In genomic region chr14:104826858-104827172, GRCh38 we compare ENCODE assay signal across 8 cellular contexts. TPM values are rescaled to one million over a fixed set of nuclear protein-coding genes. Genes with fewer than 3 reads are reported as not detected.
DNase-seq lines count a peak whose midpoint lies in the region; ATAC-seq, FAIRE-seq and TF ChIP-seq lines count a peak whose summit lies in the region.

No MANE protein-coding gene starts in this region.

- H3K9ac ChIP-seq in HepG2 (ENCODE audit: insufficient read depth, low read depth, low read length) = peak overlapping the region; percentile 61

- BruUV-seq in HepG2 (replicated peaks; lab: Mats Ljungman, UMichigan) = no TSS peak

- no peak for FAIRE-seq in HepG2 (lab: Jason Lieb, UNC)

- CTCF ChIA-PET in activated CD4-positive, alpha-beta T cell treated with anti-CD3 and anti-CD28 coated beads for 36 hours (lab: Charles Lee) = interaction anchor here (0.9 to 2.4 kb wide), 9 partner anchors 8 to 355 kb away, joined by 3 to 26 read pairs (median 5); no protein-coding TSS in a partner anchor
- CTCF ChIA-PET in HepG2 (lab: Yijun Ruan, JAX; ENCODE audit: low intra/inter-chr PET ratio, low total read pairs) = interaction anchor here (0.7 to 3.0 kb wide), 3 partner anchors 26 to 58 kb away, joined by 3 to 10 read pairs (median 4); partner anchors contain the start of gene ZBTB42

- ATAC-seq in activated CD4-positive, alpha-beta T cell treated with anti-CD3 and anti-CD28 coated beads for 36 hours = no peak
- no peak for ATAC-seq in HepG2
- ATAC-seq in HG03439 (IDR thresholded peaks at IDR 0.05; ENCODE audit: unreplicated experiment) = no peak

- H2AFZ ChIP-seq in HepG2 (ENCODE audit: low read length) = no peak overlapping the region

- no peaks in the 10 kb centered on the region for H3K36me3 ChIP-seq in HepG2 (replicated peaks in 1 of 2; ENCODE audit: control insufficient read depth in 1 of 2, insufficient read depth in 2 of 2, low read length in 2 of 2)
- no peaks in the 10 kb centered on the region for H3K36me3 ChIP-seq in suprapubic skin

- H3K27ac ChIP-seq in HepG2 (ENCODE audit: extremely low read length, insufficient read depth, low read length) (peak overlapping the region; percentile 56), suprapubic skin (no peak overlapping the region)

- in situ Hi-C loops in HepG2 (cut with HindIII; ENCODE audit: extremely low pct_ligation_motif_present, low pct_unique_long_range_greater_than_20kb) = loop anchor here (5.0 to 10.0 kb wide), 2 partner anchors 40 to 172 kb away; partner anchors contain the start of gene CEP170B

- no peaks in the 10 kb centered on the region for H3K79me2 ChIP-seq in HepG2 (ENCODE audit: insufficient read depth, low read length)

- H3K4me3 ChIP-seq in HepG2 (replicated peaks in 1 of 3; ENCODE audit: insufficient read depth in 1 of 3, low read depth in 2 of 3, low read length in 3 of 3) (peak overlapping the region; percentile 66 to 82 (median 77)), suprapubic skin (peak overlapping the region; percentile 71)

- POLR2A ChIA-PET in activated CD4-positive, alpha-beta T cell treated with anti-CD3 and anti-CD28 coated beads for 36 hours (lab: Charles Lee) = interaction anchor here (1.2 kb wide), 1 partner anchor 56 kb away, joined by 4 read pairs; no protein-coding TSS in a partner anchor
- POLR2A ChIA-PET in HepG2 (lab: Yijun Ruan, JAX) = interaction anchor here (1.0 to 2.8 kb wide), 11 partner anchors 20 to 161 kb away, joined by 3 to 36 read pairs (median 4); partner anchors contain the start of genes CEP170B, SIVA1 and ZBTB42

- peak in 1 of 2 experiments; percentile 43; a peak in 2 of 4 replicates for TF ChIP-seq POLR2A in HepG2 (IDR thresholded peaks at IDR 0.05; ENCODE audit: insufficient read depth in 1 of 2, low read depth in 2 of 2, low read length in 2 of 2)
- TF ChIP-seq POLR2A in suprapubic skin (IDR thresholded peaks at IDR 0.05) = no peak

- peak overlapping the region; percentile 52 for H3K4me3 Mint-ChIP-seq in activated CD4-positive, alpha-beta T cell treated with anti-CD3 and anti-CD28 coated beads for 36 hours

- no peak for DNase-seq in activated CD4-positive, alpha-beta T cell treated with anti-CD3 and anti-CD28 coated beads for 36 hours
- DNase-seq in activated CD4-positive, alpha-beta T cell treated with anti-CD3 and anti-CD28 coated beads, Interleukin-2, amount 50 U/mL, for 4 hours = no peak
- peak; percentile 33 for DNase-seq in astrocyte of the hippocampus (ENCODE audit: low read depth, low spot score)
- no peak for DNase-seq in HepG2 (ENCODE audit: low spot score)
- DNase-seq in suprapubic skin (ENCODE audit: low spot score in 2 of 2) = no peak
- DNase-seq in NCI-H1436 (lab: John Stamatoyannopoulos, UW) = no peak
- DNase-seq in NCI-H2107 treated with DMSO at 0.1 percent for 48 hours (lab: John Stamatoyannopoulos, UW; ENCODE audit: unreplicated experiment) = no peak

- no peaks in the 10 kb centered on the region for H4K20me1 ChIP-seq in HepG2 (ENCODE audit: insufficient read depth, low read length)

- peaks cover 13% of the 10 kb centered on the region for H3K27me3 Mint-ChIP-seq in activated CD4-positive, alpha-beta T cell treated with anti-CD3 and anti-CD28 coated beads for 36 hours

- intact Hi-C loops in activated CD4-positive, alpha-beta T cell treated with anti-CD3 and anti-CD28 coated beads for 36 hours (cut with DNase I, micrococcal nuclease) = loop anchor here (1.0 to 2.0 kb wide), 13 partner anchors 27 to 664 kb away; partner anchors contain the start of genes ADSS1 (in 1 of the 2), AKT1 (in 1 of the 2), BRF1 (in 1 of the 2) and CDCA4 (in 1 of the 2)
- intact Hi-C loops in HepG2 (cut with micrococcal nuclease; ENCODE audit: unreplicated experiment) = loop anchor here (2.0 kb wide), 1 partner anchor 38 kb away; the partner anchor contains the start of gene CEP170B

- H3K4me2 ChIP-seq in HepG2 (ENCODE audit: low read depth, low read length) = peak overlapping the region; percentile 95

- H3K4me1 ChIP-seq in HepG2 (ENCODE audit: insufficient read depth, low read length) (peaks cover 24% of the 10 kb centered on the region), suprapubic skin (peaks cover 23% of the 10 kb centered on the region)

- TF ChIP-seq EP300 in HepG2 (IDR thresholded peaks at IDR 0.05; ENCODE audit: low read depth in 2 of 2, low read length in 2 of 2) = no peak
- no peak for TF ChIP-seq EP300 in HepG2 (CRISPR knock-in tag; IDR thresholded peaks at IDR 0.05; ENCODE audit: borderline replicate concordance)
- TF ChIP-seq EP300 in suprapubic skin (IDR thresholded peaks at IDR 0.05) = no peak

- H3K9me3 ChIP-seq in HepG2 (ENCODE audit: low read length) (no peaks in the 10 kb centered on the region), suprapubic skin (no peaks in the 10 kb centered on the region)

- no peak for TF ChIP-seq RAD21 in HepG2 (CRISPR knock-in tag; IDR thresholded peaks at IDR 0.05)

- H3K27ac Mint-ChIP-seq in activated CD4-positive, alpha-beta T cell treated with anti-CD3 and anti-CD28 coated beads for 36 hours = no peak overlapping the region

- TF ChIP-seq CTCF in HepG2 (CRISPR knock-in tag; IDR thresholded peaks at IDR 0.05) (no peak), suprapubic skin (IDR thresholded peaks at IDR 0.05) (no peak)

- under 1% methylated on average over 10 of the region's 27 CpGs for WGBS in HepG2 (ENCODE audit: low lambda C conversion rate)
- 0% methylated on average over 8 of the region's 27 CpGs for WGBS in suprapubic skin

- peaks cover 6% of the 10 kb centered on the region for H3K9me3 Mint-ChIP-seq in activated CD4-positive, alpha-beta T cell treated with anti-CD3 and anti-CD28 coated beads for 36 hours (ENCODE audit: low read depth)

- no peaks in the 10 kb centered on the region for H3K36me3 Mint-ChIP-seq in activated CD4-positive, alpha-beta T cell treated with anti-CD3 and anti-CD28 coated beads for 36 hours (ENCODE audit: low read depth)

- H3K4me1 Mint-ChIP-seq in activated CD4-positive, alpha-beta T cell treated with anti-CD3 and anti-CD28 coated beads for 36 hours = peaks cover 13% of the 10 kb centered on the region

- no peaks in the 10 kb centered on the region; a peak in 1 of 5 replicates for H3K27me3 ChIP-seq in HepG2 (ENCODE audit: control insufficient read depth in 1 of 2, insufficient read depth in 2 of 2, low read length in 2 of 2)
- H3K27me3 ChIP-seq in suprapubic skin = no peaks in the 10 kb centered on the region

RNA-seq across cellular contexts. Expression of gene ZBTB42, which starts 25.9 kb away (rescaled TPM):
- 1 to 10 TPM; 1.5 to 2.0 TPM for total RNA-seq in activated CD4-positive, alpha-beta T cell treated with anti-CD3 and anti-CD28 coated beads for 36 hours
- total RNA-seq in HepG2 (2016; rRNA removed; fragmentation: Illumina TruSeq; extraction: Trizol) (3.2 and 4.2 TPM in 2 replicates), suprapubic skin (1 to 10 TPM; 3.7 to 9.8 (median 7.8) TPM)
- 1.2 and 1.6 TPM in 2 replicates for total RNA-seq in HepG2 (2016; cell fraction: cytosol; rRNA removed; fragmentation: Illumina TruSeq; extraction: Trizol; ENCODE audit: low read depth)
- 2.4 and 3.9 TPM in 2 replicates for total RNA-seq in HepG2 (2016; cell fraction: insoluble cytoplasmic fraction; rRNA removed; fragmentation: Illumina TruSeq; extraction: Trizol)
- total RNA-seq in HepG2 (2016; cell fraction: membrane; rRNA removed; fragmentation: Illumina TruSeq; extraction: Trizol) = 4.3 and 4.4 TPM in 2 replicates
- 3.6 and 4.2 TPM in 2 replicates for total RNA-seq in HepG2 (2016; cell fraction: nucleus; rRNA removed; fragmentation: Illumina TruSeq; extraction: Trizol)
- 2.8 and 4.0 TPM in 2 replicates for polyA plus RNA-seq in HepG2 (2011; rRNA removed)
- 3.7 and 4.3 TPM in 2 replicates for polyA plus RNA-seq in HepG2 (2011; cell fraction: cytosol; rRNA removed)
- 7.2 and 7.5 TPM in 2 replicates for polyA plus RNA-seq in HepG2 (2011; cell fraction: nucleus; rRNA removed)
- 3.6 and 4.3 TPM in 2 replicates for polyA plus RNA-seq in HepG2 (2012)
- 1.0 and 1.1 TPM in 2 replicates for polyA plus RNA-seq in HepG2 (2016; cell fraction: cytosol; fragmentation: Illumina TruSeq; extraction: Trizol; ENCODE audit: low read depth)
- 2.3 and 2.7 TPM in 2 replicates for polyA plus RNA-seq in HepG2 (2016; cell fraction: insoluble cytoplasmic fraction; fragmentation: Illumina TruSeq; extraction: Trizol; ENCODE audit: low read depth)
- 3.4 and 3.5 TPM in 2 replicates for polyA plus RNA-seq in HepG2 (2016; cell fraction: membrane; fragmentation: Illumina TruSeq; extraction: Trizol; ENCODE audit: low read depth)
- 2.8 and 3.1 TPM in 2 replicates for polyA plus RNA-seq in HepG2 (2016; cell fraction: nucleus; fragmentation: Illumina TruSeq; extraction: Trizol; ENCODE audit: insufficient read depth, low read depth)
- 6.6 and 17.0 TPM in 2 replicates for polyA minus RNA-seq in HepG2 (2011; rRNA and poly(A)+ RNA removed; ENCODE audit: low replicate concordance)
- 6.2 and 8.1 TPM in 2 replicates for polyA minus RNA-seq in HepG2 (2011; cell fraction: cytosol; rRNA and poly(A)+ RNA removed)
- 8.2 TPM in 2 replicates for polyA minus RNA-seq in HepG2 (2011; cell fraction: nucleus; rRNA and poly(A)+ RNA removed)

RNA-seq across cellular contexts. Expression of gene AKT1, which starts 31.3 kb away (rescaled TPM):
- 100 to 1,000 TPM; 110 to 126 TPM for total RNA-seq in activated CD4-positive, alpha-beta T cell treated with anti-CD3 and anti-CD28 coated beads for 36 hours
- total RNA-seq in HepG2 (2016; rRNA removed; fragmentation: Illumina TruSeq; extraction: Trizol) (85.7 and 96.2 TPM in 2 replicates), suprapubic skin (10 to 100 TPM; 63.1 to 77.6 (median 70.4) TPM)
- 66.8 and 84.2 TPM in 2 replicates for total RNA-seq in HepG2 (2016; cell fraction: cytosol; rRNA removed; fragmentation: Illumina TruSeq; extraction: Trizol; ENCODE audit: low read depth)
- 76.8 and 97.9 TPM in 2 replicates for total RNA-seq in HepG2 (2016; cell fraction: insoluble cytoplasmic fraction; rRNA removed; fragmentation: Illumina TruSeq; extraction: Trizol)
- total RNA-seq in HepG2 (2016; cell fraction: membrane; rRNA removed; fragmentation: Illumina TruSeq; extraction: Trizol) = 171 and 190 TPM in 2 replicates
- 48.2 and 57.1 TPM in 2 replicates for total RNA-seq in HepG2 (2016; cell fraction: nucleus; rRNA removed; fragmentation: Illumina TruSeq; extraction: Trizol)
- polyA plus RNA-seq in HepG2 (2011; rRNA removed) = 116 and 135 TPM in 2 replicates
- polyA plus RNA-seq in HepG2 (2011; cell fraction: cytosol; rRNA removed) = 114 and 136 TPM in 2 replicates
- polyA plus RNA-seq in HepG2 (2011; cell fraction: nucleus; rRNA removed) = 362 and 435 TPM in 2 replicates
- 58.6 and 80.7 TPM in 2 replicates for polyA plus RNA-seq in HepG2 (2012)
- 81.6 and 107 TPM in 2 replicates for polyA plus RNA-seq in HepG2 (2016; cell fraction: cytosol; fragmentation: Illumina TruSeq; extraction: Trizol; ENCODE audit: low read depth)
- 105 and 119 TPM in 2 replicates for polyA plus RNA-seq in HepG2 (2016; cell fraction: insoluble cytoplasmic fraction; fragmentation: Illumina TruSeq; extraction: Trizol; ENCODE audit: low read depth)
- polyA plus RNA-seq in HepG2 (2016; cell fraction: membrane; fragmentation: Illumina TruSeq; extraction: Trizol; ENCODE audit: low read depth) = 182 and 194 TPM in 2 replicates
- polyA plus RNA-seq in HepG2 (2016; cell fraction: nucleus; fragmentation: Illumina TruSeq; extraction: Trizol; ENCODE audit: insufficient read depth, low read depth) = 146 and 159 TPM in 2 replicates
- polyA minus RNA-seq in HepG2 (2011; rRNA and poly(A)+ RNA removed; ENCODE audit: low replicate concordance) = 159 and 183 TPM in 2 replicates
- polyA minus RNA-seq in HepG2 (2011; cell fraction: cytosol; rRNA and poly(A)+ RNA removed) = 76.1 and 78.3 TPM in 2 replicates
- polyA minus RNA-seq in HepG2 (2011; cell fraction: nucleus; rRNA and poly(A)+ RNA removed) = 46.7 and 48.0 TPM in 2 replicates

RNA-seq across cellular contexts. Expression of gene CEP170B, which starts 38.3 kb away (rescaled TPM):
- total RNA-seq in activated CD4-positive, alpha-beta T cell treated with anti-CD3 and anti-CD28 coated beads for 36 hours = 1 to 10 TPM; 3.9 to 4.0 TPM
- 4.4 and 8.8 TPM in 2 replicates for total RNA-seq in HepG2 (2016; rRNA removed; fragmentation: Illumina TruSeq; extraction: Trizol)
- total RNA-seq in HepG2 (2016; cell fraction: cytosol; rRNA removed; fragmentation: Illumina TruSeq; extraction: Trizol; ENCODE audit: low read depth) = 1.9 and 3.8 TPM in 2 replicates
- 3.5 and 8.9 TPM in 2 replicates for total RNA-seq in HepG2 (2016; cell fraction: insoluble cytoplasmic fraction; rRNA removed; fragmentation: Illumina TruSeq; extraction: Trizol)
- 2.8 and 3.2 TPM in 2 replicates for total RNA-seq in HepG2 (2016; cell fraction: membrane; rRNA removed; fragmentation: Illumina TruSeq; extraction: Trizol)
- 7.2 and 8.8 TPM in 2 replicates for total RNA-seq in HepG2 (2016; cell fraction: nucleus; rRNA removed; fragmentation: Illumina TruSeq; extraction: Trizol)
- polyA plus RNA-seq in HepG2 (2011; rRNA removed) = 4.3 and 6.2 TPM in 2 replicates
- 3.5 and 4.9 TPM in 2 replicates for polyA plus RNA-seq in HepG2 (2011; cell fraction: cytosol; rRNA removed)
- 25.2 and 37.7 TPM in 2 replicates for polyA plus RNA-seq in HepG2 (2011; cell fraction: nucleus; rRNA removed)
- 7.4 and 10.5 TPM in 2 replicates for polyA plus RNA-seq in HepG2 (2012)
- polyA plus RNA-seq in HepG2 (2016; cell fraction: cytosol; fragmentation: Illumina TruSeq; extraction: Trizol; ENCODE audit: low read depth) = 0.50 and 0.58 TPM in 2 replicates
- polyA plus RNA-seq in HepG2 (2016; cell fraction: insoluble cytoplasmic fraction; fragmentation: Illumina TruSeq; extraction: Trizol; ENCODE audit: low read depth) = 4.9 and 7.1 TPM in 2 replicates
- 1.8 and 2.2 TPM in 2 replicates for polyA plus RNA-seq in HepG2 (2016; cell fraction: membrane; fragmentation: Illumina TruSeq; extraction: Trizol; ENCODE audit: low read depth)
- polyA plus RNA-seq in HepG2 (2016; cell fraction: nucleus; fragmentation: Illumina TruSeq; extraction: Trizol; ENCODE audit: insufficient read depth, low read depth) = 43.8 and 50.2 TPM in 2 replicates
- 6.4 and 7.9 TPM in 2 replicates for polyA minus RNA-seq in HepG2 (2011; rRNA and poly(A)+ RNA removed; ENCODE audit: low replicate concordance)
- 4.6 and 7.0 TPM in 2 replicates for polyA minus RNA-seq in HepG2 (2011; cell fraction: cytosol; rRNA and poly(A)+ RNA removed)
- 4.1 and 5.7 TPM in 2 replicates for polyA minus RNA-seq in HepG2 (2011; cell fraction: nucleus; rRNA and poly(A)+ RNA removed)
- total RNA-seq in suprapubic skin = 10 to 100 TPM; 53.3 to 70.1 (median 60.4) TPM
